In genomic region chr1:83761084-83761760, GRCh38 we compare ENCODE assay signal across 8 cellular contexts.
DNase-seq lines count a peak whose midpoint lies in the region; ATAC-seq and TF ChIP-seq lines count a peak whose summit lies in the region.

No MANE protein-coding gene starts in this region.

- BruUV-seq in OCI-LY7 (replicated peaks; lab: Mats Ljungman, UMichigan) = no TSS peak

- H3F3A ChIP-seq in DOHH2 (ENCODE audit: control insufficient read depth, insufficient read depth) = no peaks in the 10 kb centered on the region

- H3K4me3 ChIP-seq in DOHH2 (ENCODE audit: low read length) (peak overlapping the region; percentile 52), OCI-LY7 (ENCODE audit: low read depth, low read length, poor library complexity, severe bottlenecking) (peak overlapping the region; percentile 63)

- POLR2A ChIA-PET in OCI-LY7 (lab: Charles Lee) = interaction anchor here (0.5 to 2.5 kb wide), 17 partner anchors 8 to 1498 kb away, joined by 3 to 21 read pairs (median 4); partner anchors contain the start of gene C1orf52

- TF ChIP-seq CTCF in DOHH2 (IDR thresholded peaks at IDR 0.05; ENCODE audit: low read depth, low read length, poor library complexity, severe bottlenecking) (no peak), OCI-LY7 (conservative IDR thresholded peaks at IDR 0.05; ENCODE audit: low read length) (peak; percentile 31)

- peak; percentile 29 for DNase-seq in GM19238 (ENCODE audit: insufficient read length, low spot score)
- peak; percentile 96 for DNase-seq in OCI-LY7 (ENCODE audit: low spot score)
- no peak for DNase-seq in NCI-H2196 (lab: John Stamatoyannopoulos, UW; ENCODE audit: unreplicated experiment)
- no peak for DNase-seq in NCI-H1436 (lab: John Stamatoyannopoulos, UW)
- DNase-seq in NCI-H1048 (lab: John Stamatoyannopoulos, UW) = no peak
- no peak for DNase-seq in GF-D8 (lab: John Stamatoyannopoulos, UW)

- peak; percentile 100 for ATAC-seq in HG03025 (IDR thresholded peaks at IDR 0.05; ENCODE audit: low FRiP score, unreplicated experiment)

- H3K27me3 ChIP-seq in DOHH2 (ENCODE audit: control insufficient read depth, low read length) = no peaks in the 10 kb centered on the region

- no peaks in the 10 kb centered on the region for H3K79me2 ChIP-seq in DOHH2 (ENCODE audit: control insufficient read depth, low read length)
- no peaks in the 10 kb centered on the region for H3K79me2 ChIP-seq in OCI-LY7 (ENCODE audit: insufficient read depth, low read depth, low read length)

- H3K36me3 ChIP-seq in DOHH2 (ENCODE audit: control insufficient read depth, low read length) (no peaks in the 10 kb centered on the region), OCI-LY7 (ENCODE audit: insufficient read depth, low read length) (no peaks in the 10 kb centered on the region)

- no peaks in the 10 kb centered on the region for H3K9me3 ChIP-seq in DOHH2 (ENCODE audit: control insufficient read depth, insufficient read depth, low read length)
- no peaks in the 10 kb centered on the region for H3K9me3 ChIP-seq in OCI-LY7 (ENCODE audit: low read length)

- H3K4me2 ChIP-seq in DOHH2 (ENCODE audit: low read length) = peak overlapping the region; percentile 64
- H3K4me2 ChIP-seq in OCI-LY7 (ENCODE audit: low read length) = peak overlapping the region; percentile 81

- H3K9me2 ChIP-seq in DOHH2 (replicated peaks; ENCODE audit: control insufficient read depth, low read length) (no peaks in the 10 kb centered on the region), OCI-LY7 (ENCODE audit: insufficient read depth, low read length) (no peaks in the 10 kb centered on the region)

- H3K27ac ChIP-seq in DOHH2 (ENCODE audit: low read depth, low read length) (peak overlapping the region; percentile 82), OCI-LY7 (ENCODE audit: low read depth, low read length, poor library complexity, severe bottlenecking) (peak overlapping the region; percentile 96)

- peak overlapping the region; percentile 99; the same call in 1 of the 2 replicates for H2AFZ ChIP-seq in OCI-LY7 (ENCODE audit: low read length)

- intact Hi-C loops in OCI-LY7 (cut with micrococcal nuclease; ENCODE audit: unreplicated experiment) = loop anchor here (5.0 to 10.0 kb wide), 7 partner anchors 134 to 1656 kb away; partner anchors contain the start of genes GNG5, PRKACB, SAMD13 and SPATA1

- CTCF ChIA-PET in OCI-LY7 (lab: Charles Lee; ENCODE audit: unreplicated experiment) = interaction anchor here (0.8 to 1.2 kb wide), 2 partner anchors 12 to 14 kb away, joined by 3 read pairs; no protein-coding TSS in a partner anchor

- H3K4me1 ChIP-seq in DOHH2 (ENCODE audit: control insufficient read depth, low read length) (peaks cover 68% of the 10 kb centered on the region), OCI-LY7 (ENCODE audit: insufficient read depth, low read length, poor library complexity, severe bottlenecking) (peaks cover 69% of the 10 kb centered on the region)

- H4K20me1 ChIP-seq in DOHH2 (ENCODE audit: control insufficient read depth, insufficient read depth, low read depth, low read length) (no peaks in the 10 kb centered on the region), OCI-LY7 (ENCODE audit: insufficient read depth, low read length) (no peaks in the 10 kb centered on the region)

Comparison
In these comparisons a context has a peak if more than half of its experiments do, and no peak if none do; other contexts are left out.
1. DNase-seq: peak in GM19238 (single experiment) and OCI-LY7 (single experiment); none in NCI-H2196 (single experiment), NCI-H1436 (single experiment), NCI-H1048 (single experiment) and GF-D8 (single experiment).